Comparison of ENCODE assay signal across 7 cellular contexts in the genomic region with DNA sequence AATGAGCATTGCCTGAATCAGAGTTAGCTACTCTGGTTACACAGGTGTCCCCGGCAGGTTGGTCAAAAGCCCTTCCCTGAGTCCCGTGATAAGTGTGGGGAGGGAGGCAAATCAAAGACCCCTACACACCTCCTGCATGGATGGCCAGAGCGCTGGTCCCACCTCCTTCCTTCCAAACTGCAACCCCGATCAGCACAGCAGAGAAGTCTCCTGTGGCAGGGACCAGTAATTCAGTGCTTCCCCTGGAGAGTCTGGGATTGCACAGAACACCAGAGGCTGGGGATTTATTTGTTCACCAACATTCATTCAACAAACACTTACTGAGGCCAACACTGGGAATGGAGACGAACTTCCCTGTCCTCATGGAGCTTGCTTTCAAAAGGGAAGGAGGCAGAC.
"Had no signal": no experiment of that assay in that cellular context is flagged by ENCODE, and none has a peak within 500 bp of the region (broad histone marks: within the 10 kb centered on the region; RNA-seq: fewer than 3 reads in every experiment).

No MANE protein-coding gene starts in this region.

- H3K27ac ChIP-seq: GM23248, HL-60 had no signal

- H3K4me3 ChIP-seq: GM23248, HAP-1 had no signal

- H2AFZ ChIP-seq: GM23248 had no signal

- H3K4me1 ChIP-seq: HAP-1 had no signal

- H3K36me3 ChIP-seq: HAP-1 had no signal

- DNase-seq: GM23248, GOT3, HFFc6, IMR-90 had no signal

- ATAC-seq: HCT116 had no signal

- H3K9me3 ChIP-seq: HAP-1 had no signal
